Comparison of ENCODE assay signal across 10 cellular contexts in genomic region chr15:34795267-34796081, GRCh38. TPM values are rescaled to one million over a fixed set of nuclear protein-coding genes. Genes with fewer than 3 reads are reported as not detected.
A peak's percentile ranks its signal among the peaks of the same experiment; 100 is the strongest.
DNase-seq lines count a peak whose midpoint lies in the region; ATAC-seq and TF ChIP-seq lines count a peak whose summit lies in the region.
"Had no signal": no experiment of that assay in that cellular context is flagged by ENCODE, and none has a peak within 500 bp of the region (broad histone marks: within the 10 kb centered on the region; RNA-seq: fewer than 3 reads in every experiment).

TSS of gene ACTC1 (minus strand) at chr15:34795549. CDS start at chr15:34794808, 741 bp downstream.

- POLR2A ChIA-PET in BJ (lab: Charles Lee) (no interaction called here), PC-9 (lab: Charles Lee; ENCODE audit: unreplicated experiment) (no interaction called here)

- no peak for DNase-seq in BJ (ENCODE audit: low read depth)
- peak in 1 of 2 experiments; percentile 61 for DNase-seq in PC-9
- DNase-seq in fibroblast of villous mesenchyme (ENCODE audit: low read depth) = peak; percentile 54
- DNase-seq in omental fat pad (ENCODE audit: low spot score) = no peak
- DNase-seq in DMS79 (lab: John Stamatoyannopoulos, UW) = no peak
- no peak for DNase-seq in NK-92 treated with Interleukin-12 subunit alpha and Interleukin-12 subunit beta, amount 100 ng/mL, for 24 hours (lab: John Stamatoyannopoulos, UW)
- DNase-seq in NCI-H1417 treated with DMSO at 0.1 percent for 48 hours (lab: John Stamatoyannopoulos, UW) = no peak
- DNase-seq: activated naive CD4-positive, alpha-beta T cell treated with anti-CD3 and anti-CD28 coated beads, Interleukin-2, amount 50 U/mL, for 16 hours had no signal

- no peaks in the 10 kb centered on the region for H3K79me2 ChIP-seq in PC-9 (ENCODE audit: low read depth)

- no peaks in the 10 kb centered on the region for H3K36me3 ChIP-seq in BJ (ENCODE audit: control insufficient read depth, insufficient read depth, low read length)
- H3K36me3 ChIP-seq in PC-9 (ENCODE audit: low read depth) = no peaks in the 10 kb centered on the region

- BruUV-seq in PC-9 (replicated peaks; lab: Mats Ljungman, UMichigan) = no TSS peak

- H3K4me1 ChIP-seq in PC-9 (replicated peaks; ENCODE audit: insufficient read depth) = no peaks in the 10 kb centered on the region

- intact Hi-C loops in PC-9 (cut with micrococcal nuclease; ENCODE audit: unreplicated experiment) = no loop called here

- ATAC-seq in omental fat pad (ENCODE audit: low FRiP score) (peak; percentile 67), GM19467 (IDR thresholded peaks at IDR 0.05; ENCODE audit: unreplicated experiment) (no peak)

- H3K9me2 ChIP-seq in PC-9 (ENCODE audit: insufficient read depth) = no peaks in the 10 kb centered on the region

- H3K4me3 ChIP-seq in BJ (ENCODE audit: low read depth, low read length) (peak within 1 kb of the TSS; percentile 31), PC-9 (no peak within 1 kb of the TSS), fibroblast of villous mesenchyme (ENCODE audit: low read depth, low read length) (peak within 1 kb of the TSS; percentile 34)

- H3K4me2 ChIP-seq in PC-9 = peak within 1 kb of the TSS; percentile 13; the same call in 1 of the 2 replicates

- no peak within 1 kb of the TSS for H2AFZ ChIP-seq in PC-9

- H3K9me3 ChIP-seq in PC-9 (ENCODE audit: insufficient read depth, low read depth) = no peaks in the 10 kb centered on the region

- no peak within 1 kb of the TSS for H3K27ac ChIP-seq in PC-9

- CTCF ChIA-PET in BJ (lab: Yijun Ruan, JAX) = interaction anchor here (0.7 kb wide), 1 partner anchor 11 kb away, joined by 3 read pairs; no protein-coding TSS in a partner anchor
- CTCF ChIA-PET in PC-9 (lab: Charles Lee) = interaction anchor here (0.5 to 0.7 kb wide), 3 partner anchors 25 to 127 kb away, joined by 3 read pairs; no protein-coding TSS in a partner anchor

- TF ChIP-seq CTCF in BJ (IDR thresholded peaks at IDR 0.05; ENCODE audit: insufficient read depth, low read depth, low read length) = peak; percentile 28; the same call in 1 of the 2 replicates
- no peak for TF ChIP-seq CTCF in PC-9 (conservative IDR thresholded peaks at IDR 0.05)
- peak; percentile 8 for TF ChIP-seq CTCF in fibroblast of villous mesenchyme (IDR thresholded peaks at IDR 0.05; ENCODE audit: insufficient read depth, low read depth, low read length)
- no peak for TF ChIP-seq CTCF in omental fat pad (IDR thresholded peaks at IDR 0.05)

- H3K27me3 ChIP-seq in BJ (ENCODE audit: control insufficient read depth, insufficient read depth, low read length) (peaks cover 3% of the 10 kb centered on the region; the same call in 1 of the 2 replicates), PC-9 (ENCODE audit: insufficient read depth, low read depth) (peaks cover 39% of the 10 kb centered on the region)

- no peaks in the 10 kb centered on the region for H4K20me1 ChIP-seq in PC-9 (ENCODE audit: insufficient read depth)

- no peaks in the 10 kb centered on the region for H3F3A ChIP-seq in PC-9 (ENCODE audit: insufficient read depth, low read depth)

RNA-seq across cellular contexts. Expression of gene ACTC1, which starts in this region (rescaled TPM):
- polyA plus RNA-seq in BJ (2011; rRNA removed) = 7.6 and 15.2 TPM in 2 replicates
- polyA minus RNA-seq in BJ (2011; rRNA and poly(A)+ RNA removed) = 5.5 and 10.7 TPM in 2 replicates
- total RNA-seq in PC-9 (2021) (not detected in 2 replicates), fibroblast of villous mesenchyme (under 0.01 and 0.64 TPM in 2 replicates), omental fat pad (1 to 10 TPM in 1 of 4 donors, under 1 TPM in 2, not detected in 1; 0.38 to 5.5 (median 0.93) TPM)
- polyA plus RNA-seq: IgD-negative memory B cell had no signal

Comparison
In these comparisons a context has a peak if more than half of its experiments do, and no peak if none do; other contexts are left out.
1. Peak in DNase-seq and H3K4me3 ChIP-seq in fibroblast of villous mesenchyme; RNA of the gene not detected or under 1 TPM.
2. CTCF ChIP-seq: peak in BJ (single experiment) and fibroblast of villous mesenchyme (single experiment); none in PC-9 (single experiment) and omental fat pad (0 of 3).